In genomic region chr6:26571592-26572296, GRCh38 we compare ENCODE assay signal across 8 cellular contexts. TPM values are rescaled to one million over a fixed set of nuclear protein-coding genes. Genes with fewer than 3 reads are reported as not detected.
A peak's percentile ranks its signal among the peaks of the same experiment; 100 is the strongest.
DNase-seq lines count a peak whose midpoint lies in the region; ATAC-seq and TF ChIP-seq lines count a peak whose summit lies in the region.

No MANE protein-coding gene starts in this region.

- no peaks in the 10 kb centered on the region for H4K20me1 ChIP-seq in GM23248 (ENCODE audit: insufficient read depth)

- H3K79me1 ChIP-seq in mesenchymal stem cell (replicated peaks; ENCODE audit: low read length, poor library complexity, severe bottlenecking) = no peaks in the 10 kb centered on the region

- H3K9me2 ChIP-seq in GM23248 (ENCODE audit: insufficient read depth) = no peaks in the 10 kb centered on the region

- peak; percentile 59 for ATAC-seq in WTC11
- ATAC-seq in effector memory CD8-positive, alpha-beta T cell (replicated peaks) = peak; percentile 54
- ATAC-seq in GM21717 (IDR thresholded peaks at IDR 0.05; ENCODE audit: unreplicated experiment) = no peak

- H3K27ac ChIP-seq in GM23248 (peak overlapping the region; percentile 68), mesenchymal stem cell (ENCODE audit: low read length, poor library complexity, severe bottlenecking) (peak overlapping the region; percentile 82), stomach (peak overlapping the region; percentile 15 to 69 (median 61))

- H3K36me3 ChIP-seq in GM23248 (ENCODE audit: low read depth) (no peaks in the 10 kb centered on the region), mesenchymal stem cell (ENCODE audit: control insufficient read depth in 1 of 2, insufficient read depth in 2 of 2, low read depth in 1 of 2, low read length in 2 of 2) (no peaks in the 10 kb centered on the region), stomach (no peaks in the 10 kb centered on the region)

- H3K79me2 ChIP-seq in GM23248 (ENCODE audit: insufficient read depth) = no peaks in the 10 kb centered on the region

- no peak overlapping the region for H2BK15ac ChIP-seq in mesenchymal stem cell (ENCODE audit: low read depth, poor library complexity, severe bottlenecking)

- intact Hi-C loops in stomach (cut with DNase I; ENCODE audit: low total_unique reads) = no loop called here

- H2AK5ac ChIP-seq in mesenchymal stem cell (ENCODE audit: low read length, severe bottlenecking) = no peak overlapping the region

- H3K9me3 ChIP-seq in GM23248 (ENCODE audit: low read depth) (no peaks in the 10 kb centered on the region), mesenchymal stem cell (ENCODE audit: control insufficient read depth, low read length) (no peaks in the 10 kb centered on the region), stomach (no peaks in the 10 kb centered on the region)

- no peak overlapping the region for H4K8ac ChIP-seq in mesenchymal stem cell (ENCODE audit: low read length)

- in situ Hi-C loops in ACHN (cut with HindIII; ENCODE audit: low pct_ligation_motif_present, low pct_unique_long_range_greater_than_20kb, low sequenced_read_pairs) = no loop called here
- in situ Hi-C loops in GM23248 (cut with MboI) = no loop called here

- H3K18ac ChIP-seq in mesenchymal stem cell (ENCODE audit: low read depth in 1 of 2, low read length in 2 of 2) = peak overlapping the region in 1 of 2 experiments; percentile 74

- whole genome bisulfite sequencing in GM23248 (ENCODE audit: low coverage in 1 of 2, low lambda C conversion rate in 2 of 2, missing lambda C conversion rate in 2 of 2), 2 experiments = 2 to 3% methylated on average over 24 of the region's 24 CpGs
- 9% methylated on average over 22 of the region's 24 CpGs for WGBS in mesenchymal stem cell
- WGBS in stomach, 5 donors = 2 to 4% (median 4%) methylated on average over 24 of the region's 24 CpGs

- H3K9me3 Mint-ChIP-seq in WTC11 = no peaks in the 10 kb centered on the region
- H3K9me3 Mint-ChIP-seq in effector memory CD8-positive, alpha-beta T cell = peaks cover 4 to 9% of the 10 kb centered on the region in 2 donors

- H3F3A ChIP-seq in GM23248 (ENCODE audit: insufficient read depth) = peaks cover 28% of the 10 kb centered on the region

- H3K9ac ChIP-seq in GM23248 (peak overlapping the region; percentile 73), mesenchymal stem cell (ENCODE audit: low read length) (peak overlapping the region; percentile 93)

- peaks cover 3% of the 10 kb centered on the region; the same call in 1 of the 2 replicates for H3K36me3 Mint-ChIP-seq in WTC11
- peaks cover 57% of the 10 kb centered on the region for H3K36me3 Mint-ChIP-seq in effector memory CD8-positive, alpha-beta T cell (ENCODE audit: insufficient read depth)

- CTCF ChIA-PET in WTC11 (lab: Charles Lee) = interaction anchor here (0.6 to 7.6 kb wide), 23 partner anchors 12 to 663 kb away, joined by 3 to 181 read pairs (median 3); partner anchors contain the start of genes ABT1 and HMGN4

- H3K4me3 ChIP-seq in GM23248 = peak overlapping the region; percentile 82
- peak overlapping the region; percentile 56 to 90 for H3K4me3 ChIP-seq in mesenchymal stem cell (ENCODE audit: insufficient read depth in 1 of 2, low read depth in 1 of 2, low read length in 2 of 2)
- peak overlapping the region; percentile 27 to 48 (median 42) for H3K4me3 ChIP-seq in stomach

- no peak overlapping the region for H3K23ac ChIP-seq in mesenchymal stem cell (ENCODE audit: low read length in 2 of 2)

- DNase-seq in ACHN (peak; percentile 90), GM23248 (peak; percentile 89), NCI-H226 (peak; percentile 78), WTC11 (ENCODE audit: low spot score) (peak; percentile 70), mesenchymal stem cell (peak; percentile 94), stomach (no peak)
- peak; percentile 40 to 56 (median 51) for DNase-seq in effector memory CD8-positive, alpha-beta T cell

- H3K4me2 ChIP-seq in GM23248 (ENCODE audit: unreplicated experiment) = peak overlapping the region; percentile 76
- peak overlapping the region; percentile 77 for H3K4me2 ChIP-seq in mesenchymal stem cell (ENCODE audit: low read length, poor library complexity, severe bottlenecking)

- peak overlapping the region; percentile 96 for H3K4me3 Mint-ChIP-seq in WTC11
- H3K4me3 Mint-ChIP-seq in effector memory CD8-positive, alpha-beta T cell = peak overlapping the region; percentile 79 to 90

- peaks cover 16% of the 10 kb centered on the region for H3K4me1 Mint-ChIP-seq in WTC11
- peaks cover 21 to 24% of the 10 kb centered on the region in 2 donors for H3K4me1 Mint-ChIP-seq in effector memory CD8-positive, alpha-beta T cell (ENCODE audit: low read depth in 2 of 2)

- H2AFZ ChIP-seq in GM23248 (peak overlapping the region; percentile 94), mesenchymal stem cell (ENCODE audit: low read depth, low read length) (peak overlapping the region; percentile 73)

- no peak for TF ChIP-seq EP300 in stomach (IDR thresholded peaks at IDR 0.05)

- POLR2A ChIA-PET in WTC11 (lab: Charles Lee) = interaction anchor here (1.1 to 1.7 kb wide), 2 partner anchors 21 to 24 kb away, joined by 4 read pairs; no protein-coding TSS in a partner anchor

- no peaks in the 10 kb centered on the region for H3K4me1 ChIP-seq in GM23248 (ENCODE audit: insufficient read depth)
- H3K4me1 ChIP-seq in mesenchymal stem cell (ENCODE audit: control insufficient read depth, insufficient read depth, low read depth, low read length) = no peaks in the 10 kb centered on the region
- peaks cover 10 to 33% (median 19%) of the 10 kb centered on the region in 4 donors for H3K4me1 ChIP-seq in stomach

- peak overlapping the region in 1 of 2 experiments; percentile 42 for H2BK12ac ChIP-seq in mesenchymal stem cell (ENCODE audit: low read length in 2 of 2)

- TF ChIP-seq CTCF in WTC11 (IDR thresholded peaks at IDR 0.05) = no peak
- TF ChIP-seq CTCF in stomach (IDR thresholded peaks at IDR 0.05) = no peak

- no peak overlapping the region for H3K14ac ChIP-seq in mesenchymal stem cell (ENCODE audit: low read length in 2 of 2)

- no peak overlapping the region for H2BK120ac ChIP-seq in mesenchymal stem cell (ENCODE audit: low read depth, low read length)

- peak overlapping the region; percentile 35 for H4K91ac ChIP-seq in mesenchymal stem cell (ENCODE audit: low read length)

- no peak overlapping the region for H2BK5ac ChIP-seq in mesenchymal stem cell (ENCODE audit: low read depth, low read length, poor library complexity, severe bottlenecking)

- TF ChIP-seq POLR2A in stomach (IDR thresholded peaks at IDR 0.05) = no peak

- H3K4ac ChIP-seq in mesenchymal stem cell (ENCODE audit: low read depth in 1 of 2, low read length in 2 of 2) = peak overlapping the region in 1 of 2 experiments; percentile 21

- H3K27me3 ChIP-seq in GM23248 (replicated peaks; ENCODE audit: insufficient read depth) (no peaks in the 10 kb centered on the region), mesenchymal stem cell (ENCODE audit: control insufficient read depth in 1 of 2, insufficient read depth in 1 of 2, low read length in 2 of 2) (no peaks in the 10 kb centered on the region), stomach (peaks cover 0 to 12% (median under 1%) of the 10 kb centered on the region in 3 donors)

- H3K27me3 Mint-ChIP-seq in WTC11 (ENCODE audit: low read depth) = peaks cover 4% of the 10 kb centered on the region
- peaks cover 7 to 10% of the 10 kb centered on the region in 2 donors for H3K27me3 Mint-ChIP-seq in effector memory CD8-positive, alpha-beta T cell

- H3K27ac Mint-ChIP-seq in WTC11 = peak overlapping the region; percentile 93
- H3K27ac Mint-ChIP-seq in effector memory CD8-positive, alpha-beta T cell = peak overlapping the region; percentile 82 to 96

TF ChIP-seq in WTC11, 78 proteins besides CTCF, POLR2A, EP300 and RAD21 (continues in another document):
- no peak for TF ChIP-seq E2F5 (CRISPR knock-in tag; IDR thresholded peaks at IDR 0.05)
- TF ChIP-seq PRRX2 (CRISPR knock-in tag; IDR thresholded peaks at IDR 0.05) = no peak
- no peak for TF ChIP-seq NFATC4 (CRISPR knock-in tag; IDR thresholded peaks at IDR 0.05)
- TF ChIP-seq GABPB1 (CRISPR knock-in tag; IDR thresholded peaks at IDR 0.05) = peak; percentile 77
- TF ChIP-seq E2F1 (CRISPR knock-in tag; IDR thresholded peaks at IDR 0.05) = no peak
- TF ChIP-seq ETV6 (CRISPR knock-in tag; IDR thresholded peaks at IDR 0.05) = peak; percentile 61; the same call in 1 of the 2 replicates
- peak; percentile 64 for TF ChIP-seq SP1 (CRISPR knock-in tag; conservative IDR thresholded peaks at IDR 0.05)

RNA-seq across cellular contexts. Expression of gene ABT1, which starts 25.0 kb away (rescaled TPM):
- total RNA-seq in GM23248 (2014; rRNA removed; shearing (Covaris generic)) = 10.9 and 12.9 TPM in 2 replicates
- polyA plus RNA-seq in GM23248 (2016; fragmentation: Nextera tagmentation; extraction: Ambion mirVana) (17.3 and 17.6 TPM in 2 replicates), stomach (10 to 100 TPM; 12.6 to 18.0 (median 15.1) TPM)
- total RNA-seq in WTC11 (2021) (21.0 to 22.1 TPM (median 21.6 TPM) in 3 replicates), stomach (10 to 100 TPM in 3 of 5 donors, 1 to 10 TPM in 1, not detected in 1; 7.2 to 16.9 (median 14.0) TPM)
- polyA plus RNA-seq in mesenchymal stem cell (2013, experiment 1 of 2) = 15.1 TPM
- polyA plus RNA-seq in mesenchymal stem cell (2013, experiment 2 of 2) = 15.5 TPM

RNA-seq across cellular contexts. Expression of gene HMGN4, which starts 33.6 kb away (rescaled TPM):
- 81.6 and 87.2 TPM in 2 replicates for total RNA-seq in GM23248 (2014; rRNA removed; shearing (Covaris generic))
- 67.1 and 70.8 TPM in 2 replicates for polyA plus RNA-seq in GM23248 (2016; fragmentation: Nextera tagmentation; extraction: Ambion mirVana)
- total RNA-seq in WTC11 (2021) = 57.1 to 67.4 TPM (median 57.6 TPM) in 3 replicates
- polyA plus RNA-seq in mesenchymal stem cell (2013, experiment 1 of 2) = 34.2 TPM
- polyA plus RNA-seq in mesenchymal stem cell (2013, experiment 2 of 2) = 32.7 TPM
- total RNA-seq in stomach = 10 to 100 TPM; 11.3 to 96.0 (median 66.1) TPM
- polyA plus RNA-seq in stomach = 10 to 100 TPM; 22.4 to 46.3 (median 29.2) TPM
